In genomic region chr2:88199912-88200682, GRCh38 we compare ENCODE assay signal across 8 cellular contexts. TPM values are rescaled to one million over a fixed set of nuclear protein-coding genes. Genes with fewer than 3 reads are reported as not detected.
DNase-seq lines count a peak whose midpoint lies in the region; TF ChIP-seq lines count a peak whose summit lies in the region.

No MANE protein-coding gene starts in this region.

- H3K4me3 Mint-ChIP-seq in T-helper 2 cell treated with Interferon-gamma antibody and Interleukin-4, amounts not matched to agents 5 μg/mL and 100 μg/mL, for 36 hours, result peak overlapping the region; percentile 13
- H3K4me3 Mint-ChIP-seq in HFFc6, result no peak overlapping the region

- H3K79me2 ChIP-seq in smooth muscle cell (ENCODE audit: low read depth), result no peaks in the 10 kb centered on the region

- H3K27ac ChIP-seq in cardiac muscle cell (no peak overlapping the region), smooth muscle cell (ENCODE audit: low read depth) (no peak overlapping the region)

- H2AFZ ChIP-seq in smooth muscle cell (ENCODE audit: low read depth), result no peak overlapping the region

- H3F3A ChIP-seq in smooth muscle cell (ENCODE audit: low read depth), result no peaks in the 10 kb centered on the region

- no peaks in the 10 kb centered on the region for H3K36me3 Mint-ChIP-seq in T-helper 2 cell treated with Interferon-gamma antibody and Interleukin-4, amounts not matched to agents 5 μg/mL and 100 μg/mL, for 36 hours (ENCODE audit: low read depth)
- no peaks in the 10 kb centered on the region for H3K36me3 Mint-ChIP-seq in HFFc6 (ENCODE audit: low read depth)

- TF ChIP-seq CTCF in cardiac muscle cell (IDR thresholded peaks at IDR 0.05; ENCODE audit: low read depth, low read length) (no peak), smooth muscle cell (IDR thresholded peaks at IDR 0.05; ENCODE audit: borderline replicate concordance, insufficient read depth, poor library complexity, severe bottlenecking) (no peak), HFFc6 (IDR thresholded peaks at IDR 0.05) (no peak)

- DNase-seq in NCI-H2107 treated with DMSO at 0.1 percent for 48 hours (lab: John Stamatoyannopoulos, UW; ENCODE audit: unreplicated experiment) (peak; percentile 7), NCI-H2107 (lab: John Stamatoyannopoulos, UW) (no peak), cardiac muscle cell (ENCODE audit: low read depth in 1 of 2, low spot score in 1 of 2) (peak; percentile 12 to 66), smooth muscle cell (lab: John Stamatoyannopoulos, UW; ENCODE audit: unreplicated experiment) (no peak), NCI-H510A (lab: John Stamatoyannopoulos, UW) (no peak), HFFc6 (no peak), NCI-H526 treated with DMSO at 0.1 percent for 48 hours (lab: John Stamatoyannopoulos, UW) (no peak)
- no peak for DNase-seq in T-helper 2 cell treated with Interferon-gamma antibody and Interleukin-4, amounts not matched to agents 5 μg/mL and 100 μg/mL, for 36 hours (ENCODE audit: low spot score)

- no peak overlapping the region for H3K9ac ChIP-seq in smooth muscle cell (ENCODE audit: low read depth)

- H3K4me1 ChIP-seq in cardiac muscle cell (ENCODE audit: low read depth) (no peaks in the 10 kb centered on the region), smooth muscle cell (ENCODE audit: low read depth) (peaks cover 10% of the 10 kb centered on the region)

- no peak overlapping the region for H3K4me3 ChIP-seq in cardiac muscle cell
- peak overlapping the region; percentile 19 for H3K4me3 ChIP-seq in smooth muscle cell

- H3K9me3 Mint-ChIP-seq in T-helper 2 cell treated with Interferon-gamma antibody and Interleukin-4, amounts not matched to agents 5 μg/mL and 100 μg/mL, for 36 hours, result no peaks in the 10 kb centered on the region
- H3K9me3 Mint-ChIP-seq in HFFc6, result no peaks in the 10 kb centered on the region

- H3K9me3 ChIP-seq in cardiac muscle cell (ENCODE audit: low read depth), result no peaks in the 10 kb centered on the region
- H3K9me3 ChIP-seq in smooth muscle cell (replicated peaks; ENCODE audit: low read depth), result no peaks in the 10 kb centered on the region

- peaks cover 35% of the 10 kb centered on the region for H3K27me3 ChIP-seq in cardiac muscle cell
- peaks cover 29% of the 10 kb centered on the region for H3K27me3 ChIP-seq in smooth muscle cell (ENCODE audit: low read depth)

- H3K36me3 ChIP-seq in cardiac muscle cell (no peaks in the 10 kb centered on the region), smooth muscle cell (ENCODE audit: low read depth) (no peaks in the 10 kb centered on the region)

- WGBS in smooth muscle cell (ENCODE audit: low lambda C conversion rate), result 18% methylated on average over 18 of the region's 18 CpGs

- H3K4me2 ChIP-seq in smooth muscle cell, result peak overlapping the region; percentile 80

- peaks cover 3% of the 10 kb centered on the region for H3K4me1 Mint-ChIP-seq in T-helper 2 cell treated with Interferon-gamma antibody and Interleukin-4, amounts not matched to agents 5 μg/mL and 100 μg/mL, for 36 hours (ENCODE audit: low read depth)
- H3K4me1 Mint-ChIP-seq in HFFc6 (ENCODE audit: low read depth), result no peaks in the 10 kb centered on the region

- H3K27ac Mint-ChIP-seq in T-helper 2 cell treated with Interferon-gamma antibody and Interleukin-4, amounts not matched to agents 5 μg/mL and 100 μg/mL, for 36 hours, result no peak overlapping the region
- no peak overlapping the region for H3K27ac Mint-ChIP-seq in HFFc6

- H3K27me3 Mint-ChIP-seq in T-helper 2 cell treated with Interferon-gamma antibody and Interleukin-4, amounts not matched to agents 5 μg/mL and 100 μg/mL, for 36 hours (ENCODE audit: low read depth), result peaks cover 47% of the 10 kb centered on the region
- peaks cover 10% of the 10 kb centered on the region for H3K27me3 Mint-ChIP-seq in HFFc6 (ENCODE audit: insufficient read depth)

- H4K20me1 ChIP-seq in smooth muscle cell (ENCODE audit: low read depth), result no peaks in the 10 kb centered on the region

RNA-seq across cellular contexts. Expression of gene THNSL2, which starts 30.0 kb away (rescaled TPM):
- total RNA-seq in cardiac muscle cell (9.8 and 10.7 TPM in 2 replicates), smooth muscle cell (0.58 and 1.3 TPM in 2 replicates)
- polyA plus RNA-seq in cardiac muscle cell (12.1 and 15.8 TPM in 2 replicates), smooth muscle cell (1.9 and 2.5 TPM in 2 replicates)
- total RNA-seq in HFFc6 (2021; fragmentation: NEBNext Ultra II Directional; extraction: Animal tissue kit (Norgen Biotek cat#: 25700)), result not detected

Comparison
In these comparisons a context has a peak if more than half of its experiments do, and no peak if none do; other contexts are left out.
1. DNase-seq: peak in NCI-H2107 treated with DMSO at 0.1 percent for 48 hours (single experiment) and cardiac muscle cell (2 of 2); none in NCI-H2107 (single experiment), T-helper 2 cell treated with Interferon-gamma antibody and Interleukin-4, amounts not matched to agents 5 μg/mL and 100 μg/mL, for 36 hours (single experiment), smooth muscle cell (single experiment), NCI-H510A (single experiment), HFFc6 (single experiment) and NCI-H526 treated with DMSO at 0.1 percent for 48 hours (single experiment).